In genomic region chr9:15352301-15352700, GRCh38 we compare ENCODE assay signal across 1 cellular context.
A peak's percentile ranks its signal among the peaks of the same experiment; 100 is the strongest.
TF ChIP-seq lines count a peak whose summit lies in the region.

No MANE protein-coding gene starts in this region.

TF ChIP-seq in HepG2, 621 proteins besides CTCF, POLR2A, EP300 and RAD21 (continued from another document and continues in another):
- TF ChIP-seq ZNF660 (CRISPR knock-in tag; IDR thresholded peaks at IDR 0.05; ENCODE audit: borderline replicate concordance, low read depth) (no peak), DNMT3B (CRISPR knock-in tag; conservative IDR thresholded peaks at IDR 0.05) (no peak), SMC3 (IDR thresholded peaks at IDR 0.05; ENCODE audit: low read length) (no peak), SP2 (CRISPR knock-in tag; IDR thresholded peaks at IDR 0.05) (no peak), ZNF354B (CRISPR knock-in tag; IDR thresholded peaks at IDR 0.05) (no peak), HBP1 (CRISPR knock-in tag; IDR thresholded peaks at IDR 0.05; ENCODE audit: low read depth) (no peak), ZNF550 (CRISPR knock-in tag; IDR thresholded peaks at IDR 0.05; ENCODE audit: borderline replicate concordance) (no peak), HDAC6 (IDR thresholded peaks at IDR 0.05; ENCODE audit: low read depth, low read length) (no peak), NCOA2 (CRISPR knock-in tag; IDR thresholded peaks at IDR 0.05) (peak; percentile 40; the same call in 1 of the 2 replicates), SIX1 (CRISPR knock-in tag; IDR thresholded peaks at IDR 0.05; ENCODE audit: borderline replicate concordance) (peak; percentile 95), ZBTB44 (CRISPR knock-in tag; IDR thresholded peaks at IDR 0.05) (no peak), NFAT5 (CRISPR knock-in tag; IDR thresholded peaks at IDR 0.05) (no peak), ZNF251 (CRISPR knock-in tag; IDR thresholded peaks at IDR 0.05) (no peak), ARNT (IDR thresholded peaks at IDR 0.05) (no peak), MAFF (IDR thresholded peaks at IDR 0.05; ENCODE audit: low read depth, low read length) (no peak), ZNF780A (CRISPR knock-in tag; IDR thresholded peaks at IDR 0.05) (no peak), SP5 (CRISPR knock-in tag; IDR thresholded peaks at IDR 0.05; ENCODE audit: borderline replicate concordance, low read depth) (no peak), ZIK1 (CRISPR knock-in tag; IDR thresholded peaks at IDR 0.05; ENCODE audit: borderline replicate concordance, low read depth) (no peak), TBP (CRISPR knock-in tag; IDR thresholded peaks at IDR 0.05) (no peak), ZBTB33 (CRISPR knock-in tag; IDR thresholded peaks at IDR 0.05) (no peak), ZNF850 (CRISPR knock-in tag; conservative IDR thresholded peaks at IDR 0.05) (no peak), ZUFSP (CRISPR knock-in tag; IDR thresholded peaks at IDR 0.05; ENCODE audit: borderline replicate concordance) (no peak), ISL2 (CRISPR knock-in tag; IDR thresholded peaks at IDR 0.05) (peak; percentile 22; the same call in 1 of the 2 replicates), TCF7 (IDR thresholded peaks at IDR 0.05; ENCODE audit: low read depth) (0 out of 2 replicates have a peak, but pooled peaks have one; percentile 16), ZHX2 (IDR thresholded peaks at IDR 0.05; ENCODE audit: low read depth) (no peak), ZHX2 (CRISPR knock-in tag; IDR thresholded peaks at IDR 0.05; ENCODE audit: borderline replicate concordance) (no peak), HMG20A (CRISPR knock-in tag; IDR thresholded peaks at IDR 0.05; ENCODE audit: borderline replicate concordance) (no peak), HNF4G (IDR thresholded peaks at IDR 0.05; ENCODE audit: borderline replicate concordance, low read depth, low read length) (peak; percentile 49; the same call in 1 of the 2 replicates), HNF4G (CRISPR knock-in tag; IDR thresholded peaks at IDR 0.05; ENCODE audit: borderline replicate concordance, low read depth) (no peak), KLF16 (CRISPR knock-in tag; IDR thresholded peaks at IDR 0.05) (no peak), XBP1 (CRISPR knock-in tag; IDR thresholded peaks at IDR 0.05) (no peak), DPF2 (CRISPR knock-in tag; IDR thresholded peaks at IDR 0.05; ENCODE audit: borderline replicate concordance, low read depth) (no peak), RBM39 (IDR thresholded peaks at IDR 0.05; ENCODE audit: low read depth, low read length, poor library complexity, severe bottlenecking) (no peak), ZNF577 (CRISPR knock-in tag; IDR thresholded peaks at IDR 0.05; ENCODE audit: borderline replicate concordance, low read depth) (no peak), FOXJ3 (CRISPR knock-in tag; IDR thresholded peaks at IDR 0.05; ENCODE audit: borderline replicate concordance) (no peak), SMAD1 (CRISPR knock-in tag; IDR thresholded peaks at IDR 0.05; ENCODE audit: borderline replicate concordance, low read depth) (no peak), ZNF20 (CRISPR knock-in tag; IDR thresholded peaks at IDR 0.05) (no peak), ZEB1 (IDR thresholded peaks at IDR 0.05; ENCODE audit: insufficient replicate concordance, low read depth) (no peak), ZNF710 (CRISPR knock-in tag; IDR thresholded peaks at IDR 0.05; ENCODE audit: borderline replicate concordance) (no peak), ATF3 (CRISPR knock-in tag; IDR thresholded peaks at IDR 0.05) (no peak)
